In genomic region chr21:38823737-38824123, GRCh38 we compare ENCODE assay signal across 12 cellular contexts. TPM values are rescaled to one million over a fixed set of nuclear protein-coding genes. Genes with fewer than 3 reads are reported as not detected.
DNase-seq lines count a peak whose midpoint lies in the region; ATAC-seq and TF ChIP-seq lines count a peak whose summit lies in the region.
"Had no signal": no experiment of that assay in that cellular context is flagged by ENCODE, and none has a peak within 500 bp of the region (broad histone marks: within the 10 kb centered on the region; RNA-seq: fewer than 3 reads in every experiment).

No MANE protein-coding gene starts in this region.

- ATAC-seq in lower lobe of right lung, result no peak
- ATAC-seq in thoracic aorta (ENCODE audit: insufficient number of reproducible peaks, low FRiP score, low read depth), result peak; percentile 10
- no peak for ATAC-seq in HG02970 (IDR thresholded peaks at IDR 0.05; ENCODE audit: low FRiP score, unreplicated experiment)
- ATAC-seq: body of pancreas, T-cell had no signal

- H3K4me3 ChIP-seq in Loucy (ENCODE audit: low read length, poor library complexity, severe bottlenecking) (no peak overlapping the region), coronary artery (no peak overlapping the region), lower lobe of right lung (no peak overlapping the region), thoracic aorta (peak overlapping the region; percentile 7), PC-9 (no peak overlapping the region)
- H3K4me3 ChIP-seq: body of pancreas had no signal

- H4K20me1 ChIP-seq in Loucy (ENCODE audit: insufficient read depth, low read length, poor library complexity, severe bottlenecking), result no peaks in the 10 kb centered on the region
- H4K20me1 ChIP-seq in PC-9 (ENCODE audit: insufficient read depth), result no peaks in the 10 kb centered on the region

- H3K36me3 ChIP-seq in Loucy (ENCODE audit: insufficient read depth, low read length), result peaks cover 58% of the 10 kb centered on the region
- peaks cover 63% of the 10 kb centered on the region for H3K36me3 ChIP-seq in lower lobe of right lung
- peaks cover 47% of the 10 kb centered on the region for H3K36me3 ChIP-seq in thoracic aorta
- peaks cover 21% of the 10 kb centered on the region; the same call in 1 of the 2 replicates for H3K36me3 ChIP-seq in PC-9 (ENCODE audit: low read depth)

- no peak overlapping the region for H2AFZ ChIP-seq in Loucy (ENCODE audit: low read length)
- H2AFZ ChIP-seq in PC-9, result no peak overlapping the region

- no peaks in the 10 kb centered on the region; the same call in 1 of the 2 replicates for H3K79me2 ChIP-seq in Loucy (ENCODE audit: insufficient read depth, low read length)
- H3K79me2 ChIP-seq in PC-9 (ENCODE audit: low read depth), result peaks cover 14% of the 10 kb centered on the region

- intact Hi-C loops in lower lobe of right lung (cut with DNase I) (no loop called here), PC-9 (cut with micrococcal nuclease; ENCODE audit: unreplicated experiment) (no loop called here)

- H3K9me3 ChIP-seq in Loucy (ENCODE audit: insufficient read depth, low read depth, low read length), result peaks cover 9% of the 10 kb centered on the region; the same call in 1 of the 2 replicates
- peaks cover 6% of the 10 kb centered on the region for H3K9me3 ChIP-seq in lower lobe of right lung
- peaks cover 4% of the 10 kb centered on the region for H3K9me3 ChIP-seq in thoracic aorta
- no peaks in the 10 kb centered on the region for H3K9me3 ChIP-seq in PC-9 (ENCODE audit: insufficient read depth, low read depth)
- H3K9me3 ChIP-seq: body of pancreas had no signal

- H3K4me2 ChIP-seq in Loucy (ENCODE audit: low read depth, low read length, poor library complexity, severe bottlenecking), result peak overlapping the region; percentile 50
- H3K4me2 ChIP-seq in PC-9, result no peak overlapping the region

- H3K4me1 ChIP-seq in Loucy (ENCODE audit: insufficient read depth, low read length, poor library complexity, severe bottlenecking) (peaks cover 10% of the 10 kb centered on the region), lower lobe of right lung (peaks cover 71% of the 10 kb centered on the region), thoracic aorta (ENCODE audit: control insufficient read depth in 1 of 2, low read depth in 2 of 2) (peaks cover 37 to 62% of the 10 kb centered on the region in 2 donors), PC-9 (replicated peaks; ENCODE audit: insufficient read depth) (peaks cover 23% of the 10 kb centered on the region)
- H3K4me1 ChIP-seq: body of pancreas had no signal

- no peaks in the 10 kb centered on the region for H3K27me3 ChIP-seq in Loucy (ENCODE audit: insufficient read depth, low read length, poor library complexity, severe bottlenecking)
- no peaks in the 10 kb centered on the region for H3K27me3 ChIP-seq in lower lobe of right lung (ENCODE audit: low read depth)
- H3K27me3 ChIP-seq in thoracic aorta (replicated peaks; ENCODE audit: insufficient read depth), result no peaks in the 10 kb centered on the region
- H3K27me3 ChIP-seq in PC-9 (ENCODE audit: insufficient read depth, low read depth), result no peaks in the 10 kb centered on the region
- H3K27me3 ChIP-seq: body of pancreas had no signal

- no peak for TF ChIP-seq CTCF in Loucy (conservative IDR thresholded peaks at IDR 0.05; ENCODE audit: low read length)
- no peak for TF ChIP-seq CTCF in coronary artery (IDR thresholded peaks at IDR 0.05)
- TF ChIP-seq CTCF in lower lobe of right lung (IDR thresholded peaks at IDR 0.05), result no peak
- no peak for TF ChIP-seq CTCF in thoracic aorta (IDR thresholded peaks at IDR 0.05)
- no peak for TF ChIP-seq CTCF in PC-9 (conservative IDR thresholded peaks at IDR 0.05)

- CTCF ChIA-PET in PC-9 (lab: Charles Lee), result no interaction called here

- H3K27ac ChIP-seq in coronary artery (peak overlapping the region; percentile 86 to 90), lower lobe of right lung (peak overlapping the region; percentile 76), thoracic aorta (peak overlapping the region; percentile 84 to 88), PC-9 (no peak overlapping the region)
- H3K27ac ChIP-seq: body of pancreas had no signal

- DNase-seq in coronary artery (ENCODE audit: low spot score), result no peak
- no peak for DNase-seq in lower lobe of right lung
- DNase-seq in thoracic aorta (ENCODE audit: low spot score), result no peak
- DNase-seq in PC-9, result no peak
- DNase-seq in activated CD4-positive, alpha-beta T cell treated with anti-CD3 and anti-CD28 coated beads, Interleukin-2, amount 50 U/mL, for 4 hours, result no peak
- DNase-seq: activated naive CD4-positive, alpha-beta T cell treated with anti-CD3 and anti-CD28 coated beads for 36 hours; body of pancreas; DMS 273 treated with DMSO at 0.1 percent for 48 hours; NCI-H187 treated with DMSO at 0.1 percent for 48 hours; T-cell had no signal

- BruUV-seq in PC-9 (replicated peaks; lab: Mats Ljungman, UMichigan), result no TSS peak

- H3K9me2 ChIP-seq in Loucy (replicated peaks; ENCODE audit: low read depth, low read length) (no peaks in the 10 kb centered on the region), PC-9 (ENCODE audit: insufficient read depth) (no peaks in the 10 kb centered on the region)

- POLR2A ChIA-PET in PC-9 (lab: Charles Lee; ENCODE audit: unreplicated experiment), result no interaction called here

- H3F3A ChIP-seq in Loucy (ENCODE audit: low read depth) (0 out of 2 replicates have a peak, but pooled peaks cover 4% of the 10 kb centered on the region), PC-9 (ENCODE audit: insufficient read depth, low read depth) (peaks cover 20% of the 10 kb centered on the region)

- H3K9ac ChIP-seq in Loucy (ENCODE audit: low read depth, low read length, poor library complexity, severe bottlenecking), result no peak overlapping the region

RNA-seq across cellular contexts. Expression of gene ETS2, which starts 18.0 kb away (rescaled TPM):
- 160 TPM for total RNA-seq in lower lobe of right lung
- total RNA-seq in thoracic aorta, result 100 to 1,000 TPM; 120 to 226 TPM
- total RNA-seq in PC-9 (2021), result 20.4 and 25.2 TPM in 2 replicates
